Comparison of ENCODE assay signal across 16 cellular contexts in genomic region chr9:99472240-99472915, GRCh38.
"Had no signal": no experiment of that assay in that cellular context is flagged by ENCODE, and none has a peak within 500 bp of the region (broad histone marks: within the 10 kb centered on the region; RNA-seq: fewer than 3 reads in every experiment).

No MANE protein-coding gene starts in this region.

- H3K9me3 Mint-ChIP-seq: activated CD4-positive, alpha-beta memory T cell treated with anti-CD3 and anti-CD28 coated beads for 36 hours; activated naive CD8-positive, alpha-beta T cell treated with anti-CD3 and anti-CD28 coated beads, Interleukin-2, amount 10 ng/mL, durations not matched to agents 7 days and 5 days had no signal

- DNase-seq: activated CD4-positive, alpha-beta memory T cell treated with anti-CD3 and anti-CD28 coated beads for 36 hours; activated CD8-positive, alpha-beta memory T cell treated with anti-CD3 and anti-CD28 coated beads, Interleukin-2, amount 50 U/mL, for 48 hours; activated gamma-delta T cell; activated naive CD8-positive, alpha-beta T cell treated with anti-CD3 and anti-CD28 coated beads, Interleukin-2, amount 10 ng/mL, durations not matched to agents 7 days and 5 days; dorsolateral prefrontal cortex; esophagus squamous epithelium; foreskin fibroblast; left cardiac atrium; naive B cell; retina; substantia nigra; T-helper 17 cell; transverse colon had no signal

- H3K36me3 Mint-ChIP-seq: activated CD4-positive, alpha-beta memory T cell treated with anti-CD3 and anti-CD28 coated beads for 36 hours; activated naive CD8-positive, alpha-beta T cell treated with anti-CD3 and anti-CD28 coated beads, Interleukin-2, amount 10 ng/mL, durations not matched to agents 7 days and 5 days; naive B cell had no signal

- ATAC-seq: left cardiac atrium, T-helper 17 cell had no signal

- H3K4me1 ChIP-seq: ascending aorta, esophagus squamous epithelium, parathyroid adenoma, transverse colon had no signal

- H3K9me3 ChIP-seq: ascending aorta, esophagus squamous epithelium, transverse colon had no signal

- H3K27ac Mint-ChIP-seq: activated CD4-positive, alpha-beta memory T cell treated with anti-CD3 and anti-CD28 coated beads for 36 hours; activated naive CD8-positive, alpha-beta T cell treated with anti-CD3 and anti-CD28 coated beads, Interleukin-2, amount 10 ng/mL, durations not matched to agents 7 days and 5 days; T-helper 17 cell had no signal

- H3K4me3 ChIP-seq: ascending aorta, dorsolateral prefrontal cortex, esophagus squamous epithelium, lung, transverse colon had no signal

- H3K36me3 ChIP-seq: ascending aorta, esophagus squamous epithelium, transverse colon had no signal

- H3K4me1 Mint-ChIP-seq: activated naive CD8-positive, alpha-beta T cell treated with anti-CD3 and anti-CD28 coated beads, Interleukin-2, amount 10 ng/mL, durations not matched to agents 7 days and 5 days; T-helper 17 cell had no signal

- H3K27ac ChIP-seq: ascending aorta, dorsolateral prefrontal cortex, esophagus squamous epithelium, parathyroid adenoma, transverse colon had no signal

- H3K27me3 ChIP-seq: ascending aorta, dorsolateral prefrontal cortex, esophagus squamous epithelium, transverse colon had no signal

- H3K4me3 Mint-ChIP-seq: activated CD4-positive, alpha-beta memory T cell treated with anti-CD3 and anti-CD28 coated beads for 36 hours; activated naive CD8-positive, alpha-beta T cell treated with anti-CD3 and anti-CD28 coated beads, Interleukin-2, amount 10 ng/mL, durations not matched to agents 7 days and 5 days; naive B cell; T-helper 17 cell had no signal
